Comparison of ENCODE assay signal across 9 cellular contexts in genomic region chr7:137342751-137343482, GRCh38. TPM values are rescaled to one million over a fixed set of nuclear protein-coding genes. Genes with fewer than 3 reads are reported as not detected.
DNase-seq lines count a peak whose midpoint lies in the region; ATAC-seq and TF ChIP-seq lines count a peak whose summit lies in the region.
"Had no signal": no experiment of that assay in that cellular context is flagged by ENCODE, and none has a peak within 500 bp of the region (broad histone marks: within the 10 kb centered on the region; RNA-seq: fewer than 3 reads in every experiment).

No MANE protein-coding gene starts in this region.

- CTCF ChIA-PET in SK-N-SH (lab: Yijun Ruan, JAX): interaction anchor here (0.9 to 2.2 kb wide), 2 partner anchors 77 to 173 kb away, joined by 3 to 7 read pairs; no protein-coding TSS in a partner anchor
- CTCF ChIA-PET in activated CD8-positive, alpha-beta memory T cell treated with anti-CD3 and anti-CD28 coated beads, Interleukin-2, amount 10 ng/mL, durations not matched to agents 7 days and 5 days (lab: Charles Lee): no interaction called here

- WGBS in SK-N-SH (ENCODE audit: low lambda C conversion rate): 11% methylated on average over 12 of the region's 12 CpGs

- peak overlapping the region; percentile 99 for H3K27ac Mint-ChIP-seq in neural progenitor cell
- no peak overlapping the region for H3K27ac Mint-ChIP-seq in activated CD8-positive, alpha-beta memory T cell treated with anti-CD3 and anti-CD28 coated beads, Interleukin-2, amount 10 ng/mL, durations not matched to agents 7 days and 5 days

- ATAC-seq in activated CD8-positive, alpha-beta memory T cell treated with anti-CD3 and anti-CD28 coated beads, Interleukin-2, amount 10 ng/mL, durations not matched to agents 7 days and 5 days: no peak
- ATAC-seq in HG02973 (IDR thresholded peaks at IDR 0.05; ENCODE audit: unreplicated experiment): no peak
- ATAC-seq: activated T-cell treated with anti-CD3 and anti-CD28 coated beads, Interleukin-2, amount 50 U/mL, for 4 hours had no signal

- POLR2A ChIA-PET in SK-N-SH (lab: Yijun Ruan, JAX): no interaction called here

- no peak for TF ChIP-seq RAD21 in SK-N-SH (IDR thresholded peaks at IDR 0.05; ENCODE audit: low read length)

- H3K4me3 Mint-ChIP-seq in neural progenitor cell: peak overlapping the region; percentile 99
- H3K4me3 Mint-ChIP-seq in activated CD8-positive, alpha-beta memory T cell treated with anti-CD3 and anti-CD28 coated beads, Interleukin-2, amount 10 ng/mL, durations not matched to agents 7 days and 5 days: no peak overlapping the region
- H3K4me3 Mint-ChIP-seq: activated T-cell treated with anti-CD3 and anti-CD28 coated beads, Interleukin-2, amount 50 U/mL, for 4 hours had no signal

- H3K27me3 ChIP-seq in ACC112 (ENCODE audit: insufficient read depth, low read length): no peaks in the 10 kb centered on the region
- H3K27me3 ChIP-seq in SK-N-SH (ENCODE audit: insufficient read depth): no peaks in the 10 kb centered on the region
- peaks cover 15% of the 10 kb centered on the region for H3K27me3 ChIP-seq in neural progenitor cell
- no peaks in the 10 kb centered on the region for H3K27me3 ChIP-seq in HAP-1 (ENCODE audit: low read depth)

- H3K9ac ChIP-seq in SK-N-SH (peak overlapping the region; percentile 35; the same call in 1 of the 2 replicates), neural progenitor cell (no peak overlapping the region)

- no peaks in the 10 kb centered on the region for H3K27me3 Mint-ChIP-seq in neural progenitor cell (ENCODE audit: insufficient read depth, low read depth)
- peaks cover 9% of the 10 kb centered on the region for H3K27me3 Mint-ChIP-seq in activated CD8-positive, alpha-beta memory T cell treated with anti-CD3 and anti-CD28 coated beads, Interleukin-2, amount 10 ng/mL, durations not matched to agents 7 days and 5 days

- H3K4me2 ChIP-seq in SK-N-SH (peak overlapping the region; percentile 87), neural progenitor cell (peak overlapping the region; percentile 98)

- no peak for TF ChIP-seq CTCF in SK-N-SH (IDR thresholded peaks at IDR 0.05)
- no peak for TF ChIP-seq CTCF in neural progenitor cell (IDR thresholded peaks at IDR 0.05)

- H3K4me1 ChIP-seq in ACC112 (ENCODE audit: control insufficient read depth, insufficient read depth, low read length, unreplicated experiment) (peaks cover 10% of the 10 kb centered on the region), SK-N-SH (ENCODE audit: control insufficient read depth in 1 of 2, insufficient read depth in 2 of 2, low read depth in 1 of 2, low read length in 1 of 2) (peaks cover 0 to 6% of the 10 kb centered on the region in 2 experiments; a peak in 2 of 4 replicates), neural progenitor cell (peaks cover 20% of the 10 kb centered on the region), HAP-1 (no peaks in the 10 kb centered on the region)

- H4K20me1 ChIP-seq in SK-N-SH (ENCODE audit: insufficient read depth) (no peaks in the 10 kb centered on the region), neural progenitor cell (ENCODE audit: low read depth) (no peaks in the 10 kb centered on the region)

- no peak for DNase-seq in SK-N-SH
- DNase-seq in globus pallidus (ENCODE audit: low spot score): peak; percentile 33
- DNase-seq in neural progenitor cell (ENCODE audit: low spot score): peak; percentile 12
- DNase-seq in iPS-NIHi11 (ENCODE audit: low spot score): no peak
- no peak for DNase-seq in activated CD8-positive, alpha-beta memory T cell treated with anti-CD3 and anti-CD28 coated beads, Interleukin-2, amount 10 ng/mL, durations not matched to agents 7 days and 5 days
- no peak for DNase-seq in HAP-1 (ENCODE audit: low spot score in 2 of 2)
- DNase-seq: activated T-cell treated with anti-CD3 and anti-CD28 coated beads, Interleukin-2, amount 50 U/mL, for 4 hours had no signal

- H3K27ac ChIP-seq in ACC112 (ENCODE audit: low read depth, low read length) (no peak overlapping the region), SK-N-SH (ENCODE audit: low read depth in 2 of 2, low read length in 1 of 2) (no peak overlapping the region), neural progenitor cell (peak overlapping the region; percentile 39)

- no peaks in the 10 kb centered on the region for H3K9me3 ChIP-seq in SK-N-SH
- H3K9me3 ChIP-seq in neural progenitor cell (ENCODE audit: low read depth): no peaks in the 10 kb centered on the region
- no peaks in the 10 kb centered on the region for H3K9me3 ChIP-seq in HAP-1

- H3K9me2 ChIP-seq in SK-N-SH: no peaks in the 10 kb centered on the region

- peak overlapping the region; percentile 87 for H2AFZ ChIP-seq in ACC112 (ENCODE audit: low read length, unreplicated experiment)
- H2AFZ ChIP-seq in SK-N-SH (ENCODE audit: low read depth): peak overlapping the region; percentile 82
- H2AFZ ChIP-seq in neural progenitor cell (replicated peaks): peak overlapping the region; percentile 97

- peaks cover 31% of the 10 kb centered on the region for H3K36me3 Mint-ChIP-seq in neural progenitor cell
- no peaks in the 10 kb centered on the region for H3K36me3 Mint-ChIP-seq in activated CD8-positive, alpha-beta memory T cell treated with anti-CD3 and anti-CD28 coated beads, Interleukin-2, amount 10 ng/mL, durations not matched to agents 7 days and 5 days

- peaks cover 43% of the 10 kb centered on the region for H3K4me1 Mint-ChIP-seq in neural progenitor cell
- H3K4me1 Mint-ChIP-seq in activated CD8-positive, alpha-beta memory T cell treated with anti-CD3 and anti-CD28 coated beads, Interleukin-2, amount 10 ng/mL, durations not matched to agents 7 days and 5 days: no peaks in the 10 kb centered on the region

- no peak for TF ChIP-seq EP300 in SK-N-SH (IDR thresholded peaks at IDR 0.05; ENCODE audit: borderline replicate concordance in 1 of 2, low read depth in 1 of 2, low read length in 1 of 2)

- no peaks in the 10 kb centered on the region for H3K36me3 ChIP-seq in ACC112 (ENCODE audit: insufficient read depth, low read length)
- H3K36me3 ChIP-seq in SK-N-SH (replicated peaks in 1 of 2; ENCODE audit: control insufficient read depth in 1 of 2, insufficient read depth in 2 of 2, low read length in 1 of 2): no peaks in the 10 kb centered on the region
- H3K36me3 ChIP-seq in neural progenitor cell: no peaks in the 10 kb centered on the region
- H3K36me3 ChIP-seq in HAP-1 (replicated peaks): no peaks in the 10 kb centered on the region

- H3K9me3 Mint-ChIP-seq in neural progenitor cell: peaks cover 23% of the 10 kb centered on the region
- H3K9me3 Mint-ChIP-seq in activated CD8-positive, alpha-beta memory T cell treated with anti-CD3 and anti-CD28 coated beads, Interleukin-2, amount 10 ng/mL, durations not matched to agents 7 days and 5 days (ENCODE audit: low read depth): no peaks in the 10 kb centered on the region
- H3K9me3 Mint-ChIP-seq: activated T-cell treated with anti-CD3 and anti-CD28 coated beads, Interleukin-2, amount 50 U/mL, for 4 hours had no signal

- in situ Hi-C loops in HAP-1 (cut with MboI; ENCODE audit: low sequenced_read_pairs): no loop called here

- H3K4me3 ChIP-seq in ACC112 (ENCODE audit: low read depth, low read length): peak overlapping the region; percentile 80
- peak overlapping the region; percentile 34 to 64 for H3K4me3 ChIP-seq in SK-N-SH (ENCODE audit: low read depth in 2 of 2, low read length in 1 of 2)
- H3K4me3 ChIP-seq in neural progenitor cell: peak overlapping the region; percentile 76
- H3K4me3 ChIP-seq in HAP-1: no peak overlapping the region

- H3F3A ChIP-seq in SK-N-SH (replicated peaks; ENCODE audit: insufficient read depth) (no peaks in the 10 kb centered on the region), neural progenitor cell (ENCODE audit: low read depth) (peaks cover 30% of the 10 kb centered on the region)

- H3K79me2 ChIP-seq in ACC112 (ENCODE audit: control insufficient read depth, insufficient read depth, low read length, unreplicated experiment): no peaks in the 10 kb centered on the region
- H3K79me2 ChIP-seq in SK-N-SH (ENCODE audit: insufficient read depth): no peaks in the 10 kb centered on the region
- H3K79me2 ChIP-seq in neural progenitor cell (ENCODE audit: low read depth): peaks cover 45% of the 10 kb centered on the region

TF ChIP-seq in SK-N-SH, 30 proteins besides CTCF, POLR2A, EP300 and RAD21 (continues in another document):
- TF ChIP-seq GABPA (IDR thresholded peaks at IDR 0.05; ENCODE audit: low read depth): no peak
- no peak for TF ChIP-seq MAX (IDR thresholded peaks at IDR 0.05; ENCODE audit: low read depth)
- TF ChIP-seq TEAD4 (IDR thresholded peaks at IDR 0.05; ENCODE audit: borderline replicate concordance, insufficient read depth): no peak
- TF ChIP-seq CHD2 (IDR thresholded peaks at IDR 0.05; ENCODE audit: low read length, partially characterized antibody): no peak
- no peak for TF ChIP-seq MXI1 (IDR thresholded peaks at IDR 0.05; ENCODE audit: low read depth, low read length)
- TF ChIP-seq FOXJ3 (CRISPR knock-in tag; IDR thresholded peaks at IDR 0.05): no peak
- no peak for TF ChIP-seq EZH2phosphoT487 (IDR thresholded peaks at IDR 0.05; ENCODE audit: borderline replicate concordance, low read depth)
- TF ChIP-seq FOXM1 (IDR thresholded peaks at IDR 0.05; ENCODE audit: low read depth): no peak
- TF ChIP-seq SMC3 (IDR thresholded peaks at IDR 0.05; ENCODE audit: low read depth, low read length): no peak
- no peak for TF ChIP-seq PBX3 (IDR thresholded peaks at IDR 0.05)
- TF ChIP-seq RCOR1 (IDR thresholded peaks at IDR 0.05; ENCODE audit: low read length): no peak
- no peak for TF ChIP-seq FOSL2 (IDR thresholded peaks at IDR 0.05; ENCODE audit: borderline replicate concordance, low read depth)
- TF ChIP-seq RFX5 (IDR thresholded peaks at IDR 0.05; ENCODE audit: low read length): no peak
- no peak for TF ChIP-seq TAF1 (IDR thresholded peaks at IDR 0.05; ENCODE audit: borderline replicate concordance, low read depth, low read length)

RNA-seq across cellular contexts. Expression of gene PTN, which starts 0.6 kb away (rescaled TPM):
- 19.8 and 23.7 TPM in 2 replicates for polyA plus RNA-seq in SK-N-SH (2012; rRNA removed)
- polyA plus RNA-seq in SK-N-SH (2012; cell fraction: cytosol; rRNA removed): 26.3 and 27.4 TPM in 2 replicates
- 8.6 and 10.9 TPM in 2 replicates for polyA plus RNA-seq in SK-N-SH (2012; cell fraction: nucleus; rRNA removed)
- 162 and 207 TPM in 2 replicates for total RNA-seq in neural progenitor cell (ENCODE audit: low replicate concordance)
- not detected for total RNA-seq in activated CD8-positive, alpha-beta memory T cell treated with anti-CD3 and anti-CD28 coated beads, Interleukin-2, amount 10 ng/mL, durations not matched to agents 7 days and 5 days
- total RNA-seq: activated T-cell treated with anti-CD3 and anti-CD28 coated beads, Interleukin-2, amount 50 U/mL, for 4 hours had no signal

Comparison
In these comparisons a context has a peak if more than half of its experiments do, and no peak if none do; other contexts are left out.
1. DNase-seq: peak in globus pallidus (single experiment) and neural progenitor cell (single experiment); none in SK-N-SH (single experiment), iPS-NIHi11 (single experiment), activated CD8-positive, alpha-beta memory T cell treated with anti-CD3 and anti-CD28 coated beads, Interleukin-2, amount 10 ng/mL, durations not matched to agents 7 days and 5 days (single experiment) and HAP-1 (0 of 2).
2. RNA of gene PTN, which starts 0.6 kb away (total RNA-seq): 162 to 207 TPM in neural progenitor cell; not detected in activated CD8-positive, alpha-beta memory T cell treated with anti-CD3 and anti-CD28 coated beads, Interleukin-2, amount 10 ng/mL, durations not matched to agents 7 days and 5 days; every median in the first group is over 100 times any median in the second.
3. Peak in every context shown above with its lines, with median percentiles within 50 percentile points of each other: H2AFZ ChIP-seq.